ENCODE assay signal across 31 cellular contexts in genomic region chr4:87185471-87185870, GRCh38.
"Had no signal": no experiment of that assay in that cellular context is flagged by ENCODE, and none has a peak within 500 bp of the region (broad histone marks: within the 10 kb centered on the region; RNA-seq: fewer than 3 reads in every experiment).

No MANE protein-coding gene starts in this region.

- H3K27ac ChIP-seq: brain microvascular endothelial cell, epithelial cell of prostate, esophagus squamous epithelium, gastroesophageal sphincter had no signal

- H3K27ac Mint-ChIP-seq: activated CD4-positive, alpha-beta memory T cell treated with anti-CD3 and anti-CD28 coated beads, Interleukin-2, amount 10 ng/mL, durations not matched to agents 7 days and 5 days; activated CD4-positive, alpha-beta T cell treated with anti-CD3 and anti-CD28 coated beads, Interleukin-2, amount 10 ng/mL, durations not matched to agents 7 days and 5 days; activated naive CD8-positive, alpha-beta T cell; activated T-helper 17 cell treated with anti-CD3 and anti-CD28 coated beads, Interleukin-2, amount 50 U/mL, for 72 hours had no signal

- H3K9me3 Mint-ChIP-seq: activated CD4-positive, alpha-beta memory T cell treated with anti-CD3 and anti-CD28 coated beads, Interleukin-2, amount 10 ng/mL, durations not matched to agents 7 days and 5 days; activated CD4-positive, alpha-beta T cell treated with anti-CD3 and anti-CD28 coated beads, Interleukin-2, amount 10 ng/mL, durations not matched to agents 7 days and 5 days; activated T-cell treated with anti-CD3 and anti-CD28 coated beads, Interleukin-2, amount 50 U/mL, for 4 hours; activated T-helper 17 cell treated with anti-CD3 and anti-CD28 coated beads, Interleukin-2, amount 50 U/mL, for 72 hours had no signal

- H3K4me3 Mint-ChIP-seq: activated CD4-positive, alpha-beta memory T cell treated with anti-CD3 and anti-CD28 coated beads, Interleukin-2, amount 10 ng/mL, durations not matched to agents 7 days and 5 days; activated CD4-positive, alpha-beta T cell treated with anti-CD3 and anti-CD28 coated beads, Interleukin-2, amount 10 ng/mL, durations not matched to agents 7 days and 5 days; activated naive CD8-positive, alpha-beta T cell; activated T-cell treated with anti-CD3 and anti-CD28 coated beads, Interleukin-2, amount 50 U/mL, for 4 hours; activated T-helper 17 cell treated with anti-CD3 and anti-CD28 coated beads, Interleukin-2, amount 50 U/mL, for 72 hours had no signal

- H3K4me3 ChIP-seq: esophagus squamous epithelium, gastroesophageal sphincter had no signal

- FAIRE-seq: astrocyte, colon, endometrium, endothelial cell of umbilical vein had no signal

- H3K9me3 ChIP-seq: esophagus squamous epithelium, gastroesophageal sphincter had no signal

- DNase-seq: activated CD4-positive, alpha-beta memory T cell treated with anti-CD3 and anti-CD28 coated beads, Interleukin-2, amount 10 ng/mL, durations not matched to agents 7 days and 5 days; activated CD4-positive, alpha-beta T cell treated with anti-CD3 and anti-CD28 coated beads for 1 hour; activated CD4-positive, alpha-beta T cell treated with anti-CD3 and anti-CD28 coated beads for 4 hours; activated CD4-positive, alpha-beta T cell treated with anti-CD3 and anti-CD28 coated beads, Interleukin-2, amount 10 ng/mL, durations not matched to agents 7 days and 5 days; activated CD4-positive, alpha-beta T cell treated with anti-CD3 and anti-CD28 coated beads, Interleukin-2, amount 50 U/mL, for 4 hours; activated CD8-positive, alpha-beta memory T cell treated with anti-CD3 and anti-CD28 coated beads, Interleukin-2, amount 50 U/mL, for 48 hours; activated effector memory CD4-positive, alpha-beta T cell treated with Interleukin-2 at 50 U/mL for 16 hours; activated gamma-delta T cell treated with Interleukin-2 at 50 U/mL for 16 hours; activated naive CD4-positive, alpha-beta T cell treated with anti-CD3 and anti-CD28 coated beads, Interleukin-2, amount 50 U/mL, for 16 hours; activated naive CD4-positive, alpha-beta T cell treated with Interleukin-2 at 50 U/mL for 16 hours; activated T-cell treated with anti-CD3 and anti-CD28 coated beads for 4 hours; activated T-cell treated with anti-CD3 and anti-CD28 coated beads, Interleukin-2, amount 50 U/mL, for 4 hours; amniotic stem cell; anterior cingulate cortex; brain microvascular endothelial cell; caudate nucleus; cortex of kidney; dermis blood vessel endothelial cell; effector CD4-positive, alpha-beta T cell; esophagus squamous epithelium; foreskin melanocyte; head of caudate nucleus; T-helper 2 cell had no signal

- H3K4me1 Mint-ChIP-seq: activated CD4-positive, alpha-beta memory T cell treated with anti-CD3 and anti-CD28 coated beads, Interleukin-2, amount 10 ng/mL, durations not matched to agents 7 days and 5 days; activated CD4-positive, alpha-beta T cell treated with anti-CD3 and anti-CD28 coated beads, Interleukin-2, amount 10 ng/mL, durations not matched to agents 7 days and 5 days; activated T-helper 17 cell treated with anti-CD3 and anti-CD28 coated beads, Interleukin-2, amount 50 U/mL, for 72 hours had no signal

- ATAC-seq: activated T-cell treated with anti-CD3 and anti-CD28 coated beads, Interleukin-2, amount 50 U/mL, for 4 hours; activated T-helper 17 cell treated with anti-CD3 and anti-CD28 coated beads, Interleukin-2, amount 50 U/mL, for 72 hours; gastroesophageal sphincter had no signal

- H3K27me3 ChIP-seq: brain microvascular endothelial cell, esophagus squamous epithelium, gastroesophageal sphincter had no signal

- H3K27me3 Mint-ChIP-seq: activated CD4-positive, alpha-beta memory T cell treated with anti-CD3 and anti-CD28 coated beads, Interleukin-2, amount 10 ng/mL, durations not matched to agents 7 days and 5 days; activated CD4-positive, alpha-beta T cell treated with anti-CD3 and anti-CD28 coated beads, Interleukin-2, amount 10 ng/mL, durations not matched to agents 7 days and 5 days; activated naive CD8-positive, alpha-beta T cell; activated T-helper 17 cell treated with anti-CD3 and anti-CD28 coated beads, Interleukin-2, amount 50 U/mL, for 72 hours had no signal

- H3K36me3 ChIP-seq: brain microvascular endothelial cell, esophagus squamous epithelium, gastroesophageal sphincter had no signal

- H3K4me1 ChIP-seq: esophagus squamous epithelium, gastroesophageal sphincter had no signal
